In genomic region chr12:8544295-8544694, GRCh38 we compare ENCODE assay signal across 8 cellular contexts. TPM values are rescaled to one million over a fixed set of nuclear protein-coding genes. Genes with fewer than 3 reads are reported as not detected.
DNase-seq lines count a peak whose midpoint lies in the region; ATAC-seq and TF ChIP-seq lines count a peak whose summit lies in the region.

No MANE protein-coding gene starts in this region.

- H3K4me3 ChIP-seq in colonic mucosa (no peak overlapping the region), lung (no peak overlapping the region)

- 1% methylated on average over 3 of the region's 3 CpGs for WGBS in lung, 2 donors

- H3K27ac ChIP-seq in colonic mucosa = no peak overlapping the region
- no peak overlapping the region for H3K27ac ChIP-seq in lung (ENCODE audit: low read depth in 1 of 2, low read length in 1 of 2)

- no peaks in the 10 kb centered on the region for H3K27me3 ChIP-seq in colonic mucosa
- H3K27me3 ChIP-seq in lung (ENCODE audit: control insufficient read depth, insufficient read depth) = no peaks in the 10 kb centered on the region

- no peak overlapping the region for H3K9ac ChIP-seq in colonic mucosa (ENCODE audit: low read depth in 2 of 2, low read length in 2 of 2)

- H3K4me1 ChIP-seq in colonic mucosa (no peaks in the 10 kb centered on the region), lung (ENCODE audit: control insufficient read depth in 2 of 2, insufficient read depth in 2 of 2, low read length in 2 of 2) (no peaks in the 10 kb centered on the region)

- ATAC-seq in HG02852 (IDR thresholded peaks at IDR 0.05; ENCODE audit: unreplicated experiment) (peak; percentile 72), lung (ENCODE audit: insufficient read depth, low FRiP score) (peak; percentile 72), HG02870 (IDR thresholded peaks at IDR 0.05; ENCODE audit: unreplicated experiment) (no peak)

- DNase-seq in GM04504 (ENCODE audit: low read depth) (peak; percentile 22), NCI-H2227 treated with DMSO at 0.1 percent for 48 hours (lab: John Stamatoyannopoulos, UW) (peak; percentile 13), colonic mucosa (peak; percentile 71), lung (ENCODE audit: low spot score) (peak; percentile 65)
- peak; percentile 78 for DNase-seq in activated CD4-positive, alpha-beta T cell treated with anti-CD3 and anti-CD28 coated beads for 48 hours
- peak; percentile 20 for DNase-seq in stimulated activated CD8-positive, alpha-beta memory T cell treated with anti-CD3 and anti-CD28 coated beads, Interleukin-12 subunit alpha, Interleukin-12 subunit beta, amount 100 ng/mL, for 24 hours (ENCODE audit: extremely low read depth)

- TF ChIP-seq CTCF in colonic mucosa (IDR thresholded peaks at IDR 0.05) (peak; percentile 95), lung (IDR thresholded peaks at IDR 0.05; ENCODE audit: control extremely low read depth, extremely low read depth) (peak; percentile 79)

- intact Hi-C loops in colonic mucosa (cut with DNase I) = loop anchor here (10.0 kb wide), 2 partner anchors 61 to 501 kb away; no protein-coding TSS in a partner anchor

- H3K36me3 ChIP-seq in colonic mucosa (no peaks in the 10 kb centered on the region), lung (ENCODE audit: control insufficient read depth in 2 of 2, insufficient read depth in 2 of 2, low read length in 2 of 2) (no peaks in the 10 kb centered on the region)

- no peaks in the 10 kb centered on the region for H3K9me3 ChIP-seq in colonic mucosa
- H3K9me3 ChIP-seq in lung (ENCODE audit: control insufficient read depth in 2 of 2, insufficient read depth in 1 of 2, low read length in 1 of 2) = no peaks in the 10 kb centered on the region

RNA-seq across cellular contexts. Expression of gene CLEC4E, which starts 3.6 kb away (rescaled TPM):
- 1 to 10 TPM in 1 of 2 donors, not detected in 1; 1.5 TPM for total RNA-seq in colonic mucosa
- total RNA-seq in lung = 10 to 100 TPM in 1 of 2 donors, 1 to 10 TPM in 1; 5.5 to 15.3 TPM
- 100 to 1,000 TPM in 1 of 2 donors, 10 to 100 TPM in 1; 24.1 to 112 TPM for polyA plus RNA-seq in lung

RNA-seq across cellular contexts. Expression of gene CLEC4D, which starts 31.0 kb away (rescaled TPM):
- total RNA-seq in colonic mucosa (under 1 TPM in 1 of 2 donors, not detected in 1; 0.16 TPM), lung (1 to 10 TPM; 1.6 to 4.5 TPM)
- 10 to 100 TPM in 1 of 2 donors, under 1 TPM in 1; 0.61 to 39.2 TPM for polyA plus RNA-seq in lung

Comparison
In these comparisons a context has a peak if more than half of its experiments do, and no peak if none do; other contexts are left out.
1. DNase-seq: peak in every context shown above with its lines; median percentile 78 in activated CD4-positive, alpha-beta T cell treated with anti-CD3 and anti-CD28 coated beads for 48 hours; 71 in colonic mucosa; 65 in lung; 22 in GM04504; 20 in stimulated activated CD8-positive, alpha-beta memory T cell treated with anti-CD3 and anti-CD28 coated beads, Interleukin-12 subunit alpha, Interleukin-12 subunit beta, amount 100 ng/mL, for 24 hours; 13 in NCI-H2227 treated with DMSO at 0.1 percent for 48 hours.